Comparison of ENCODE assay signal across 25 cellular contexts in the genomic region with DNA sequence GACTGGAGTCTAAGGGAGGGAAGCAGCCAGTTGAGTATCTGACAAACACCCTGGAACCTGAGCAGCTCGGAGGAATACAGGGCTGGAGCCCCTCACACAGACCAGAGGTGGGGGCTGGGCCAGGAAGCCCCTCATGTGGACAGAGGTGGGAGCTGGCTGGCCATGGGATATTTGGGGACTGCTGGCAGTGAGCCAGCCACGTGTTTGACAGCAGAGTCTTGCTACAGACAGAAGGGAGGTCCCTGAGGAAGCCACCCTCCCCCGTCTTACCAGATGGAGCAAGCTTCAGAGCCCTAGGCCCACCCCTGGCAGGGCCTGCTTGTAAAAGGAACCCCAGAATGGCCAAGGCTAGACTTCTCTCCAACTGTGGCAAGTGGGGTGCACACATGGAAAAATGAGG. TPM values are rescaled to one million over a fixed set of nuclear protein-coding genes. Genes with fewer than 3 reads are reported as not detected.
DNase-seq lines count a peak whose midpoint lies in the region; ATAC-seq lines count a peak whose summit lies in the region.
"Had no signal": no experiment of that assay in that cellular context is flagged by ENCODE, and none has a peak within 500 bp of the region (broad histone marks: within the 10 kb centered on the region; RNA-seq: fewer than 3 reads in every experiment).

No MANE protein-coding gene starts in this region.

- no peaks in the 10 kb centered on the region for H3K9me3 Mint-ChIP-seq in activated naive CD4-positive, alpha-beta T cell treated with anti-CD3 and anti-CD28 coated beads, Interleukin-2, amount 50 U/mL, for 24 hours
- no peaks in the 10 kb centered on the region for H3K9me3 Mint-ChIP-seq in activated naive CD8-positive, alpha-beta T cell treated with anti-CD3 and anti-CD28 coated beads for 36 hours
- H3K9me3 Mint-ChIP-seq in stimulated activated naive B cell treated with anti-CD40 and anti-IgM and Interleukin-4, amounts not matched to agents 10 μg/mL and 1 μg/mL and 100 μg/mL, for 72 hours: peaks cover 0 to 3% of the 10 kb centered on the region in 2 donors
- H3K9me3 Mint-ChIP-seq: CD14-positive monocyte, neural progenitor cell had no signal

- H3K36me3 ChIP-seq in H7 (replicated peaks; ENCODE audit: control insufficient read depth, insufficient read depth, low read length): peaks cover 4% of the 10 kb centered on the region; the same call in 1 of the 2 replicates
- H3K36me3 ChIP-seq: lower lobe of right lung, neural progenitor cell had no signal

- H3K4me3 ChIP-seq in H7 (ENCODE audit: insufficient read depth, low read depth, low read length): no peak overlapping the region
- H3K4me3 ChIP-seq: lower lobe of right lung, neural progenitor cell had no signal

- no peaks in the 10 kb centered on the region for H3K27me3 Mint-ChIP-seq in activated naive CD4-positive, alpha-beta T cell treated with anti-CD3 and anti-CD28 coated beads, Interleukin-2, amount 50 U/mL, for 24 hours
- H3K27me3 Mint-ChIP-seq in activated naive CD8-positive, alpha-beta T cell treated with anti-CD3 and anti-CD28 coated beads for 36 hours: no peaks in the 10 kb centered on the region
- no peaks in the 10 kb centered on the region for H3K27me3 Mint-ChIP-seq in stimulated activated naive B cell treated with anti-CD40 and anti-IgM and Interleukin-4, amounts not matched to agents 10 μg/mL and 1 μg/mL and 100 μg/mL, for 72 hours

- no peak for DNase-seq in activated naive CD4-positive, alpha-beta T cell treated with Interleukin-2 at 50 U/mL for 16 hours
- peak; percentile 17 for DNase-seq in H7
- DNase-seq in activated naive CD8-positive, alpha-beta T cell treated with anti-CD3 and anti-CD28 coated beads for 36 hours: no peak
- no peak for DNase-seq in stimulated activated naive B cell treated with anti-CD40 and anti-IgM and Interleukin-4, amounts not matched to agents 10 μg/mL and 1 μg/mL and 100 μg/mL, for 72 hours
- DNase-seq in activated CD4-positive, alpha-beta T cell treated with anti-CD3 and anti-CD28 coated beads for 1 hour: no peak
- no peak for DNase-seq in kidney glomerular epithelial cell (lab: John Stamatoyannopoulos, UW)
- DNase-seq: activated gamma-delta T cell; anterior cingulate cortex; DMS153; effector CD8-positive, alpha-beta T cell; head of caudate nucleus; KG1; kidney; lower lobe of right lung; MM.1S; NCI-H1436; NCI-H510A treated with DMSO at 0.1 percent for 48 hours; SHP77 treated with DMSO at 0.1 percent for 48 hours; stimulated activated CD4-positive, alpha-beta T cell treated with anti-CD3 and anti-CD28 coated beads, Interleukin-4, amount 100 ng/mL, for 1 hour; T1000; WERI-Rb-1 had no signal

- H3K4me3 Mint-ChIP-seq in activated naive CD4-positive, alpha-beta T cell treated with anti-CD3 and anti-CD28 coated beads, Interleukin-2, amount 50 U/mL, for 24 hours: no peak overlapping the region
- H3K4me3 Mint-ChIP-seq in activated naive CD8-positive, alpha-beta T cell treated with anti-CD3 and anti-CD28 coated beads for 36 hours: no peak overlapping the region
- H3K4me3 Mint-ChIP-seq in stimulated activated naive B cell treated with anti-CD40 and anti-IgM and Interleukin-4, amounts not matched to agents 10 μg/mL and 1 μg/mL and 100 μg/mL, for 72 hours: no peak overlapping the region
- H3K4me3 Mint-ChIP-seq: CD14-positive monocyte, neural progenitor cell had no signal

- peak overlapping the region; percentile 41 for H3K27ac Mint-ChIP-seq in activated naive CD4-positive, alpha-beta T cell treated with anti-CD3 and anti-CD28 coated beads, Interleukin-2, amount 50 U/mL, for 24 hours
- peak overlapping the region; percentile 79 for H3K27ac Mint-ChIP-seq in activated naive CD8-positive, alpha-beta T cell treated with anti-CD3 and anti-CD28 coated beads for 36 hours
- H3K27ac Mint-ChIP-seq in stimulated activated naive B cell treated with anti-CD40 and anti-IgM and Interleukin-4, amounts not matched to agents 10 μg/mL and 1 μg/mL and 100 μg/mL, for 72 hours: peak overlapping the region; percentile 37
- H3K27ac Mint-ChIP-seq: neural progenitor cell had no signal

- peaks cover 6% of the 10 kb centered on the region for H3K36me3 Mint-ChIP-seq in activated naive CD4-positive, alpha-beta T cell treated with anti-CD3 and anti-CD28 coated beads, Interleukin-2, amount 50 U/mL, for 24 hours
- H3K36me3 Mint-ChIP-seq in activated naive CD8-positive, alpha-beta T cell treated with anti-CD3 and anti-CD28 coated beads for 36 hours: peaks cover 36% of the 10 kb centered on the region
- H3K36me3 Mint-ChIP-seq in stimulated activated naive B cell treated with anti-CD40 and anti-IgM and Interleukin-4, amounts not matched to agents 10 μg/mL and 1 μg/mL and 100 μg/mL, for 72 hours: peaks cover 19 to 49% of the 10 kb centered on the region in 2 donors

- peaks cover 53% of the 10 kb centered on the region for H3K4me1 Mint-ChIP-seq in activated naive CD4-positive, alpha-beta T cell treated with anti-CD3 and anti-CD28 coated beads, Interleukin-2, amount 50 U/mL, for 24 hours
- peaks cover 49% of the 10 kb centered on the region for H3K4me1 Mint-ChIP-seq in activated naive CD8-positive, alpha-beta T cell treated with anti-CD3 and anti-CD28 coated beads for 36 hours
- peaks cover 24 to 47% of the 10 kb centered on the region in 2 donors for H3K4me1 Mint-ChIP-seq in stimulated activated naive B cell treated with anti-CD40 and anti-IgM and Interleukin-4, amounts not matched to agents 10 μg/mL and 1 μg/mL and 100 μg/mL, for 72 hours

- no peak for ATAC-seq in stimulated activated naive B cell treated with anti-CD40 and anti-IgM and Interleukin-4, amounts not matched to agents 10 μg/mL and 1 μg/mL and 100 μg/mL, for 72 hours (replicated peaks)
- ATAC-seq: lower lobe of right lung, right cardiac atrium had no signal

- H3K27me3 ChIP-seq in H7 (ENCODE audit: control insufficient read depth, insufficient read depth, low read length): no peaks in the 10 kb centered on the region
- H3K27me3 ChIP-seq: neural progenitor cell had no signal

RNA-seq across cellular contexts. Expression of a gene that starts 3.6 kb away (rescaled TPM):
- total RNA-seq in H7 (2014; rRNA removed; shearing (Covaris generic)): 30.3 and 32.4 TPM in 2 replicates
- total RNA-seq in activated naive CD8-positive, alpha-beta T cell treated with anti-CD3 and anti-CD28 coated beads for 36 hours: 10 to 100 TPM; 34.5 to 35.6 TPM

RNA-seq across cellular contexts. Expression of a gene that starts 43.6 kb away (rescaled TPM):
- total RNA-seq in H7 (2014; rRNA removed; shearing (Covaris generic)): 20.4 and 20.6 TPM in 2 replicates
- total RNA-seq in activated naive CD8-positive, alpha-beta T cell treated with anti-CD3 and anti-CD28 coated beads for 36 hours: 10 to 100 TPM; 68.5 to 76.4 TPM

RNA-seq across cellular contexts. Expression of a gene that starts 44.6 kb away (rescaled TPM):
- 32.1 and 36.9 TPM in 2 replicates for total RNA-seq in H7 (2014; rRNA removed; shearing (Covaris generic))
- total RNA-seq in activated naive CD8-positive, alpha-beta T cell treated with anti-CD3 and anti-CD28 coated beads for 36 hours: 10 to 100 TPM; 80.4 to 85.1 TPM
